Comparison of ENCODE assay signal across 8 cellular contexts in genomic region chr2:219041252-219041651, GRCh38. TPM values are rescaled to one million over a fixed set of nuclear protein-coding genes. Genes with fewer than 3 reads are reported as not detected.
DNase-seq lines count a peak whose midpoint lies in the region; ATAC-seq and TF ChIP-seq lines count a peak whose summit lies in the region.

CFAP65 (minus strand) TSS chr2:219041516; CDS start chr2:219039048, 2,468 bp downstream.

- peaks cover 10% of the 10 kb centered on the region for H3K4me1 ChIP-seq in mucosa of descending colon (ENCODE audit: low read depth)

- DNase-seq in activated CD4-positive, alpha-beta T cell treated with anti-CD3 and anti-CD28 coated beads, Interleukin-2, amount 10 ng/mL, durations not matched to agents 24 days and 14 days = peak; percentile 72
- no peak for DNase-seq in activated CD4-positive, alpha-beta T cell treated with anti-CD3 and anti-CD28 coated beads, Interleukin-2, amount 50 U/mL, for 4 hours
- DNase-seq in dermis blood vessel endothelial cell (peak; percentile 70), mucosa of descending colon (peak in 2 of 3 donors; percentile 67 to 78), NCI-H2029 (lab: John Stamatoyannopoulos, UW) (no peak)

- intact Hi-C loops in activated CD4-positive, alpha-beta T cell treated with anti-CD3 and anti-CD28 coated beads, Interleukin-2, amount 10 ng/mL, durations not matched to agents 24 days and 14 days (cut with micrococcal nuclease) = no loop called here
- intact Hi-C loops in mucosa of descending colon (cut with DNase I, micrococcal nuclease) = no loop called here

- no peak within 1 kb of the TSS for H3K4me3 ChIP-seq in mucosa of descending colon

- no peaks in the 10 kb centered on the region for H3K9me3 ChIP-seq in mucosa of descending colon

- no peaks in the 10 kb centered on the region for H3K36me3 ChIP-seq in mucosa of descending colon (ENCODE audit: low read depth)

- H3K4me1 Mint-ChIP-seq in activated CD4-positive, alpha-beta T cell treated with anti-CD3 and anti-CD28 coated beads, Interleukin-2, amount 10 ng/mL, durations not matched to agents 24 days and 14 days = peaks cover 2% of the 10 kb centered on the region

- H3K4me3 Mint-ChIP-seq in activated CD4-positive, alpha-beta T cell treated with anti-CD3 and anti-CD28 coated beads, Interleukin-2, amount 10 ng/mL, durations not matched to agents 24 days and 14 days = peak within 1 kb of the TSS; percentile 56

- ATAC-seq in mucosa of descending colon = peak; percentile 73
- ATAC-seq in GM19351 (IDR thresholded peaks at IDR 0.05; ENCODE audit: unreplicated experiment) = no peak
- no peak for ATAC-seq in GM21529 (IDR thresholded peaks at IDR 0.05; ENCODE audit: unreplicated experiment)

- peaks cover 45% of the 10 kb centered on the region for H3K27me3 Mint-ChIP-seq in activated CD4-positive, alpha-beta T cell treated with anti-CD3 and anti-CD28 coated beads, Interleukin-2, amount 10 ng/mL, durations not matched to agents 24 days and 14 days

- H3K9me3 Mint-ChIP-seq in activated CD4-positive, alpha-beta T cell treated with anti-CD3 and anti-CD28 coated beads, Interleukin-2, amount 10 ng/mL, durations not matched to agents 24 days and 14 days = no peaks in the 10 kb centered on the region

- TF ChIP-seq CTCF in mucosa of descending colon (IDR thresholded peaks at IDR 0.05) = no peak

- no peak within 1 kb of the TSS for H3K27ac Mint-ChIP-seq in activated CD4-positive, alpha-beta T cell treated with anti-CD3 and anti-CD28 coated beads, Interleukin-2, amount 10 ng/mL, durations not matched to agents 24 days and 14 days

- H3K36me3 Mint-ChIP-seq in activated CD4-positive, alpha-beta T cell treated with anti-CD3 and anti-CD28 coated beads, Interleukin-2, amount 10 ng/mL, durations not matched to agents 24 days and 14 days (ENCODE audit: low read depth) = no peaks in the 10 kb centered on the region

TF ChIP-seq in PFSK-1, 5 proteins besides CTCF, POLR2A, EP300 and RAD21:
- TF ChIP-seq POLR2AphosphoS5 (IDR thresholded peaks at IDR 0.05; ENCODE audit: low read depth, low read length) (no peak), TAF1 (IDR thresholded peaks at IDR 0.05; ENCODE audit: borderline replicate concordance, insufficient read depth, low read length) (no peak), SIN3A (IDR thresholded peaks at IDR 0.05; ENCODE audit: borderline replicate concordance, insufficient read depth, low read length) (peak; percentile 99), FOXP2 (optimal IDR thresholded peaks at IDR 0.05; ENCODE audit: borderline replicate concordance, extremely low read depth, extremely low read length, insufficient read depth) (no peak), REST (IDR thresholded peaks at IDR 0.05; ENCODE audit: insufficient read depth in 1 of 2, low read depth in 2 of 2, low read length in 2 of 2) (peak; percentile 22 to 29; a peak in 1 of 4 replicates)
TF ChIP-seq in PFSK-1: peak in this region for 2.

RNA-seq across cellular contexts. Expression of gene CFAP65, which starts in this region (rescaled TPM):
- total RNA-seq in activated CD4-positive, alpha-beta T cell treated with anti-CD3 and anti-CD28 coated beads, Interleukin-2, amount 10 ng/mL, durations not matched to agents 24 days and 14 days = not detected in 2 replicates
- not detected for polyA plus RNA-seq in PFSK-1 (2012; ENCODE audit: insufficient read length, low read depth)
- not detected in 2 replicates for total RNA-seq in dermis blood vessel endothelial cell
- total RNA-seq in mucosa of descending colon = under 1 TPM; 0.09 to 0.46 (median 0.27) TPM

Comparison
In these comparisons a context has a peak if more than half of its experiments do, and no peak if none do; other contexts are left out.
1. Peak in DNase-seq in activated CD4-positive, alpha-beta T cell treated with anti-CD3 and anti-CD28 coated beads, Interleukin-2, amount 10 ng/mL, durations not matched to agents 24 days and 14 days; RNA of the gene not detected or under 1 TPM.
2. Peak in DNase-seq in dermis blood vessel endothelial cell; RNA of the gene not detected or under 1 TPM.
3. Peak in DNase-seq and ATAC-seq in mucosa of descending colon; RNA of the gene not detected or under 1 TPM.